1 cellular context compared by ENCODE assay signal in genomic region chr5:10620346-10620745, GRCh38.
A peak's percentile ranks its signal among the peaks of the same experiment; 100 is the strongest.
TF ChIP-seq lines count a peak whose summit lies in the region.

No MANE protein-coding gene starts in this region.

TF ChIP-seq in K562, 482 proteins besides CTCF, POLR2A, EP300 and RAD21 (continued from another document and continues in another):
- TF ChIP-seq MBD2 (IDR thresholded peaks at IDR 0.05; ENCODE audit: borderline replicate concordance, low read depth) = no peak
- TF ChIP-seq NFIC (IDR thresholded peaks at IDR 0.05) = peak; percentile 57; the same call in 1 of the 2 replicates
- TF ChIP-seq NR2C1 (IDR thresholded peaks at IDR 0.05) = no peak
- no peak for TF ChIP-seq NR2C1 (tag; IDR thresholded peaks at IDR 0.05)
- TF ChIP-seq, protein P1, sequence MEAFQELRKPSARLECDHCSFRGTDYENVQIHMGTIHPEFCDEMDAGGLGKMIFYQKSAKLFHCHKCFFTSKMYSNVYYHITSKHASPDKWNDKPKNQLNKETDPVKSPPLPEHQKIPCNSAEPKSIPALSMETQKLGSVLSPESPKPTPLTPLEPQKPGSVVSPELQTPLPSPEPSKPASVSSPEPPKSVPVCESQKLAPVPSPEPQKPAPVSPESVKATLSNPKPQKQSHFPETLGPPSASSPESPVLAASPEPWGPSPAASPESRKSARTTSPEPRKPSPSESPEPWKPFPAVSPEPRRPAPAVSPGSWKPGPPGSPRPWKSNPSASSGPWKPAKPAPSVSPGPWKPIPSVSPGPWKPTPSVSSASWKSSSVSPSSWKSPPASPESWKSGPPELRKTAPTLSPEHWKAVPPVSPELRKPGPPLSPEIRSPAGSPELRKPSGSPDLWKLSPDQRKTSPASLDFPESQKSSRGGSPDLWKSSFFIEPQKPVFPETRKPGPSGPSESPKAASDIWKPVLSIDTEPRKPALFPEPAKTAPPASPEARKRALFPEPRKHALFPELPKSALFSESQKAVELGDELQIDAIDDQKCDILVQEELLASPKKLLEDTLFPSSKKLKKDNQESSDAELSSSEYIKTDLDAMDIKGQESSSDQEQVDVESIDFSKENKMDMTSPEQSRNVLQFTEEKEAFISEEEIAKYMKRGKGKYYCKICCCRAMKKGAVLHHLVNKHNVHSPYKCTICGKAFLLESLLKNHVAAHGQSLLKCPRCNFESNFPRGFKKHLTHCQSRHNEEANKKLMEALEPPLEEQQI (IDR thresholded peaks at IDR 0.05) = no peak
- TF ChIP-seq, protein P2, sequence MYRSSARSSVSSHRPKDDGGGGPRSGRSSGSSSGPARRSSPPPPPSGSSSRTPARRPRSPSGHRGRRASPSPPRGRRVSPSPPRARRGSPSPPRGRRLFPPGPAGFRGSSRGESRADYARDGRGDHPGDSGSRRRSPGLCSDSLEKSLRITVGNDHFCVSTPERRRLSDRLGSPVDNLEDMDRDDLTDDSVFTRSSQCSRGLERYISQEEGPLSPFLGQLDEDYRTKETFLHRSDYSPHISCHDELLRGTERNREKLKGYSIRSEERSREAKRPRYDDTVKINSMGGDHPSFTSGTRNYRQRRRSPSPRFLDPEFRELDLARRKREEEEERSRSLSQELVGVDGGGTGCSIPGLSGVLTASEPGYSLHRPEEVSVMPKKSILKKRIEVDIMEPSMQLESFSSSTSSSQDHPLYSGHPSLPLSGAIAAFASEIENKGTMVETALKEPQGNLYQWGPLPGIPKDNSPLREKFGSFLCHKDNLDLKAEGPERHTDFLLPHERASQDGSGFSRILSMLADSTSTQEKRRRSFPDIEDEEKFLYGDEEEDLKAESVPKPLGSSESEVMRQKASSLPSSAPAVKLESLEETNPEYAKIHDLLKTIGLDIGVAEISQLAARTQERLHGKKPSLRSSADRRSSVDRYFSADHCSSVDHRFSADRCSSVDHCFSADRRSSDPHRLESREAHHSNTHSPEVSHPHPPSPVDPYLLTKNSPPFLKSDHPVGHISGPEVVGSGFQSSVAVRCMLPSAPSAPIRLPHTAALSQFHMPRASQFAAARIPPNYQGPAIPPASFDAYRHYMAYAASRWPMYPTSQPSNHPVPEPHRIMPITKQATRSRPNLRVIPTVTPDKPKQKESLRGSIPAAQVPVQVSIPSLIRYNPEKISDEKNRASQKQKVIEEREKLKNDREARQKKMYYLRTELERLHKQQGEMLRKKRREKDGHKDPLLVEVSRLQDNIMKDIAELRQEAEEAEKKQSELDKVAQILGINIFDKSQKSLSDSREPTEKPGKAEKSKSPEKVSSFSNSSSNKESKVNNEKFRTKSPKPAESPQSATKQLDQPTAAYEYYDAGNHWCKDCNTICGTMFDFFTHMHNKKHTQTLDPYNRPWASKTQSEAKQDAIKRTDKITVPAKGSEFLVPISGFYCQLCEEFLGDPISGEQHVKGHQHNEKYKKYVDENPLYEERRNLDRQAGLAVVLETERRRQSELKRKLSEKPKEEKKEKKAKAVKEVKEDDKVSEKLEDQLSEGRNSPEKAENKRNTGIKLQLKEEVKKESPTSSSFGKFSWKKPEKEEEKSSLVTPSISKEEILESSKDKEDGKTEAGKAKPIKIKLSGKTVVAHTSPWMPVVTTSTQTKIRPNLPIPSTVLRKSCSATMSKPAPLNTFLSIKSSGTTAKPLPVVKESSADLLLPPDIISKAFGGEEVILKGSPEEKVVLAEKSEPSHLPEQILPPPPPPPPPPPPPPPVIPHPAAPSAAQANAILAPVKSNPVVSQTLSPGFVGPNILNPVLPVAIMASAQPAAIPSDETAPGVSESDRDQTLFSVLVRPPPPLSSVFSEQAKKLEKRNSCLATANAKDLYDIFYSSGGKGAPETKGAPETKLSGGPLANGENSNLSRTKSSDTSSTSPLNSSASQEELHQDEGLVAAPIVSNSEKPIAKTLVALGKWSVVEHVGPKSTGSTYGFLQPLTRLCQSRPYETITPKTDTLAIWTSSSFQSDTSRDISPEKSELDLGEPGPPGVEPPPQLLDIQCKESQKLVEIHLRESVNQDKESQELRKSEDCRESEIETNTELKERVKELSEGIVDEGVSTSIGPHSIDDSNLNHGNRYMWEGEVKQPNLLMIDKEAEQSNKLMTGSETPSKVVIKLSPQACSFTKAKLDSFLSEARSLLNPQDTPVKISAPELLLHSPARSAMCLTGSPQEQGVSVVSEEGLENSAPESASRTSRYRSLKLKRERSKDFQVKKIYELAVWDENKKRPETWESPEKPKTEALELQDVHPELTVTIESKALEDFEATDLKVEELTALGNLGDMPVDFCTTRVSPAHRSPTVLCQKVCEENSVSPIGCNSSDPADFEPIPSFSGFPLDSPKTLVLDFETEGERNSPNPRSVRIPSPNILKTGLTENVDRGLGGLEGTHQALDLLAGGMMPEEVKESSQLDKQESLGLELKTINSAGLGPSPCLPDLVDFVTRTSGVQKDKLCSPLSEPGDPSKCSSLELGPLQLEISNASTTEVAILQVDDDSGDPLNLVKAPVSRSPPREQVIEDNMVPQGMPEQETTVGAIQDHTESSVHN (IDR thresholded peaks at IDR 0.05; ENCODE audit: borderline replicate concordance in 1 of 2, low read depth in 1 of 2) = no peak
- TF ChIP-seq MAFF (IDR thresholded peaks at IDR 0.05; ENCODE audit: low read length) = no peak
- no peak for TF ChIP-seq BCLAF1 (IDR thresholded peaks at IDR 0.05; ENCODE audit: borderline replicate concordance in 1 of 2, control insufficient read depth in 1 of 2, low read depth in 2 of 2, low read length in 1 of 2)
- 0 out of 2 replicates have a peak, but pooled peaks have one; percentile 32 for TF ChIP-seq SMARCA4 (IDR thresholded peaks at IDR 0.05)
- peak; percentile 86 to 98 for TF ChIP-seq RCOR1 (IDR thresholded peaks at IDR 0.05; ENCODE audit: borderline replicate concordance in 1 of 2, low read depth in 2 of 2, low read length in 2 of 2)
- no peak for TF ChIP-seq TSHZ1 (CRISPR knock-in tag; IDR thresholded peaks at IDR 0.05)
- no peak for TF ChIP-seq ARID2 (IDR thresholded peaks at IDR 0.05)
- no peak for TF ChIP-seq MGA (IDR thresholded peaks at IDR 0.05)
- TF ChIP-seq ZNF764 (CRISPR knock-in tag; IDR thresholded peaks at IDR 0.05; ENCODE audit: low read depth) = no peak
- TF ChIP-seq ZNF184 (CRISPR knock-in tag; IDR thresholded peaks at IDR 0.05) = no peak
- no peak for TF ChIP-seq TFAM (CRISPR knock-in tag; conservative IDR thresholded peaks at IDR 0.05)
- TF ChIP-seq CEBPB (tag; IDR thresholded peaks at IDR 0.05) = no peak
- no peak for TF ChIP-seq CBX3 (IDR thresholded peaks at IDR 0.05; ENCODE audit: borderline replicate concordance in 1 of 2, low read length in 2 of 2)
- TF ChIP-seq ZNF197 (CRISPR knock-in tag; IDR thresholded peaks at IDR 0.05; ENCODE audit: low read depth) = no peak
- TF ChIP-seq ZC3H11A (IDR thresholded peaks at IDR 0.05; ENCODE audit: low read depth, low read length) = no peak
